21 cellular contexts compared by ENCODE assay signal in genomic region chr4:41433361-41433760, GRCh38.
A peak's percentile ranks its signal among the peaks of the same experiment; 100 is the strongest.
DNase-seq lines count a peak whose midpoint lies in the region; ATAC-seq, FAIRE-seq and TF ChIP-seq lines count a peak whose summit lies in the region.
"Had no signal": no experiment of that assay in that cellular context is flagged by ENCODE, and none has a peak within 500 bp of the region (broad histone marks: within the 10 kb centered on the region; RNA-seq: fewer than 3 reads in every experiment).

No MANE protein-coding gene starts in this region.

- no peak overlapping the region for H3T11ph ChIP-seq in H9 (ENCODE audit: low read length)

- peak overlapping the region; percentile 29; the same call in 1 of the 2 replicates for H3K4ac ChIP-seq in H9 (ENCODE audit: low read depth, low read length)

- no peak for TF ChIP-seq POLR2A in gastrocnemius medialis (IDR thresholded peaks at IDR 0.05)

- TF ChIP-seq CTCF in H9 (conservative IDR thresholded peaks at IDR 0.05), result no peak
- TF ChIP-seq CTCF in astrocyte (IDR thresholded peaks at IDR 0.05; ENCODE audit: insufficient read depth, low read depth, low read length), result no peak
- TF ChIP-seq CTCF in lower lobe of right lung (IDR thresholded peaks at IDR 0.05), result no peak
- TF ChIP-seq CTCF in gastrocnemius medialis (IDR thresholded peaks at IDR 0.05 in 4 of 5, conservative IDR thresholded peaks at IDR 0.05 in 1 of 5), result no peak

- no peak for DNase-seq in H9
- no peak for DNase-seq in astrocyte (ENCODE audit: low read depth)
- DNase-seq in lower lobe of right lung, result no peak
- no peak for DNase-seq in substantia nigra (lab: John Stamatoyannopoulos, UW)
- DNase-seq in gastrocnemius medialis, result no peak
- no peak for DNase-seq in stimulated activated CD4-positive, alpha-beta T cell treated with anti-CD3 and anti-CD28 coated beads, Interleukin-2, amount 100 ng/mL, for 24 hours
- DNase-seq in UCSD-AML1 (lab: John Stamatoyannopoulos, UW; ENCODE audit: unreplicated experiment), result no peak
- DNase-seq: activated CD4-positive, alpha-beta T cell treated with anti-CD3 and anti-CD28 coated beads, Interleukin-2, amount 10 ng/mL, durations not matched to agents 7 days and 5 days; activated effector memory CD4-positive, alpha-beta T cell treated with anti-CD3 and anti-CD28 coated beads, Interleukin-2, amount 50 U/mL, for 16 hours; CD8-positive, alpha-beta memory T cell; DND-41; heart left ventricle; kidney; NCI-H1105; NCI-H2081 treated with DMSO at 0.1 percent for 48 hours; NCI-H510A; spleen; T-helper 1 cell had no signal

- H3K23me2 ChIP-seq in H9 (ENCODE audit: insufficient read length, low read depth, low read length, poor library complexity, severe bottlenecking), result no peaks in the 10 kb centered on the region

- peaks cover 61 to 64% of the 10 kb centered on the region in 2 experiments for H3K4me1 Mint-ChIP-seq in H9
- peaks cover 42% of the 10 kb centered on the region for H3K4me1 Mint-ChIP-seq in astrocyte (ENCODE audit: low read depth, unreplicated experiment)
- H3K4me1 Mint-ChIP-seq: activated CD4-positive, alpha-beta T cell treated with anti-CD3 and anti-CD28 coated beads, Interleukin-2, amount 10 ng/mL, durations not matched to agents 7 days and 5 days; CD8-positive, alpha-beta memory T cell had no signal

- H3K36me3 ChIP-seq in astrocyte (ENCODE audit: insufficient read depth, low read length) (no peaks in the 10 kb centered on the region), lower lobe of right lung (no peaks in the 10 kb centered on the region), gastrocnemius medialis (no peaks in the 10 kb centered on the region)
- H3K36me3 ChIP-seq: cardiac muscle cell, heart left ventricle, neutrophil, spleen had no signal

- H3K4me1 ChIP-seq in H9 (ENCODE audit: insufficient read depth, low read length) (peaks cover 18% of the 10 kb centered on the region), astrocyte (ENCODE audit: insufficient read depth, low read length) (peaks cover 7% of the 10 kb centered on the region), lower lobe of right lung (peaks cover 76% of the 10 kb centered on the region), gastrocnemius medialis (peaks cover 77 to 78% of the 10 kb centered on the region in 2 donors)

- no peak overlapping the region for H3K4me3 ChIP-seq in astrocyte (ENCODE audit: insufficient read depth, low read depth, low read length)
- H3K4me3 ChIP-seq in lower lobe of right lung, result no peak overlapping the region
- no peak overlapping the region for H3K4me3 ChIP-seq in gastrocnemius medialis
- H3K4me3 ChIP-seq: cardiac muscle cell, heart left ventricle, spleen had no signal

- in situ Hi-C loops in gastrocnemius medialis (cut with MboI; ENCODE audit: low sequenced_read_pairs in 4 of 4), result no loop called here

- H3K23ac ChIP-seq in H9 (ENCODE audit: insufficient read length, low read depth, low read length), result no peak overlapping the region

- H2BK12ac ChIP-seq in H9 (ENCODE audit: insufficient read length, low read depth, low read length), result peak overlapping the region; percentile 99

- H3K9ac ChIP-seq in H9 (ENCODE audit: extremely low read depth, insufficient read length, low read length), result no peak overlapping the region
- H3K9ac ChIP-seq in astrocyte (ENCODE audit: low read length), result peak overlapping the region; percentile 2

- H3K27ac Mint-ChIP-seq in H9 (peak overlapping the region; percentile 59 to 98 (median 96); a peak in 6 of 7 replicates), astrocyte (ENCODE audit: unreplicated experiment) (peak overlapping the region; percentile 87)
- H3K27ac Mint-ChIP-seq: activated CD4-positive, alpha-beta T cell treated with anti-CD3 and anti-CD28 coated beads, Interleukin-2, amount 10 ng/mL, durations not matched to agents 7 days and 5 days; CD8-positive, alpha-beta memory T cell had no signal

- H3K36me3 Mint-ChIP-seq in H9 (ENCODE audit: insufficient read depth in 1 of 3, low read depth in 3 of 3), result peaks cover 2 to 18% (median 5%) of the 10 kb centered on the region in 3 experiments; a peak in 5 of 7 replicates
- H3K36me3 Mint-ChIP-seq in astrocyte (ENCODE audit: low read depth, unreplicated experiment), result no peaks in the 10 kb centered on the region
- H3K36me3 Mint-ChIP-seq: CD8-positive, alpha-beta memory T cell had no signal

- H3K4me2 ChIP-seq in H9 (ENCODE audit: insufficient read depth, insufficient read length, low read length) (peak overlapping the region; percentile 48), astrocyte (ENCODE audit: low read length) (peak overlapping the region; percentile 45)

- H3K9me3 Mint-ChIP-seq in H9, result peaks cover 7 to 18% of the 10 kb centered on the region in 2 experiments; a peak in 4 of 5 replicates
- H3K9me3 Mint-ChIP-seq in astrocyte (ENCODE audit: unreplicated experiment), result peaks cover 2% of the 10 kb centered on the region
- H3K9me3 Mint-ChIP-seq: activated CD4-positive, alpha-beta T cell treated with anti-CD3 and anti-CD28 coated beads, Interleukin-2, amount 10 ng/mL, durations not matched to agents 7 days and 5 days had no signal

- no peak overlapping the region for H2BK20ac ChIP-seq in H9 (ENCODE audit: low read depth, low read length, poor library complexity, severe bottlenecking)

- ATAC-seq in lower lobe of right lung (no peak), GM21381 (IDR thresholded peaks at IDR 0.05; ENCODE audit: unreplicated experiment) (no peak), gastrocnemius medialis (no peak)
- ATAC-seq: heart left ventricle had no signal

- H3K79me1 ChIP-seq in H9 (ENCODE audit: insufficient read depth, low read depth, low read length, poor library complexity, severe bottlenecking), result no peaks in the 10 kb centered on the region

- peak overlapping the region; percentile 64 for H4K8ac ChIP-seq in H9 (replicated peaks; ENCODE audit: insufficient read length, low read depth, low read length)

- H3K18ac ChIP-seq in H9 (ENCODE audit: insufficient read length, low read depth, low read length), result peak overlapping the region; percentile 94

- H3K4me3 Mint-ChIP-seq in H9 (peak overlapping the region in 1 of 2 experiments; percentile 6; a peak in 2 of 5 replicates), astrocyte (ENCODE audit: unreplicated experiment) (no peak overlapping the region)
- H3K4me3 Mint-ChIP-seq: activated CD4-positive, alpha-beta T cell treated with anti-CD3 and anti-CD28 coated beads, Interleukin-2, amount 10 ng/mL, durations not matched to agents 7 days and 5 days; CD8-positive, alpha-beta memory T cell had no signal

- H3K9me3 ChIP-seq in H9 (ENCODE audit: control insufficient read depth, low read depth, low read length) (no peaks in the 10 kb centered on the region), astrocyte (ENCODE audit: insufficient read depth, low read depth, low read length) (no peaks in the 10 kb centered on the region), lower lobe of right lung (no peaks in the 10 kb centered on the region), gastrocnemius medialis (no peaks in the 10 kb centered on the region)
- H3K9me3 ChIP-seq: neutrophil had no signal

- H3K27me3 ChIP-seq in H9 (ENCODE audit: insufficient read depth, low read length) (no peaks in the 10 kb centered on the region), astrocyte (ENCODE audit: insufficient read depth, low read length) (no peaks in the 10 kb centered on the region), lower lobe of right lung (ENCODE audit: low read depth) (no peaks in the 10 kb centered on the region), gastrocnemius medialis (no peaks in the 10 kb centered on the region)
- H3K27me3 ChIP-seq: heart left ventricle, neutrophil had no signal

- H4K5ac ChIP-seq in H9 (ENCODE audit: insufficient read length, low read depth, low read length), result peak overlapping the region; percentile 85

- H3K27ac ChIP-seq in H9 (ENCODE audit: insufficient read length, low read depth, low read length) (peak overlapping the region; percentile 72), astrocyte (ENCODE audit: low read depth, low read length) (peak overlapping the region; percentile 64), lower lobe of right lung (peak overlapping the region; percentile 42), substantia nigra (ENCODE audit: low read depth, low read length, poor library complexity, severe bottlenecking) (peak overlapping the region; percentile 31), gastrocnemius medialis (no peak overlapping the region)
- H3K27ac ChIP-seq: cardiac muscle cell, neutrophil had no signal

- intact Hi-C loops in lower lobe of right lung (cut with DNase I), result no loop called here
- intact Hi-C loops in gastrocnemius medialis (cut with DNase I; ENCODE audit: low total_unique reads), result no loop called here

- no peaks in the 10 kb centered on the region for H4K20me1 ChIP-seq in H9 (ENCODE audit: control insufficient read depth, insufficient read depth, insufficient read length)
- H4K20me1 ChIP-seq in astrocyte (ENCODE audit: insufficient read depth, low read length), result no peaks in the 10 kb centered on the region

- H3K79me2 ChIP-seq in H9 (ENCODE audit: insufficient read depth, low read length) (no peaks in the 10 kb centered on the region), astrocyte (ENCODE audit: insufficient read depth, low read length) (no peaks in the 10 kb centered on the region)

- peak overlapping the region; percentile 90 for H2BK120ac ChIP-seq in H9 (ENCODE audit: low read depth, low read length, poor library complexity, severe bottlenecking)

- H2BK5ac ChIP-seq in H9 (ENCODE audit: insufficient read length, low read length), result peak overlapping the region; percentile 88

- H2BK15ac ChIP-seq in H9 (ENCODE audit: low read depth, low read length), result no peak overlapping the region

- no CpG with 5 or more reads among the region's 3 CpGs for WGBS in H9 (ENCODE audit: extremely low coverage, insufficient read length, low lambda C conversion rate)

- no peak overlapping the region for H2AFZ ChIP-seq in H9 (ENCODE audit: low read length)
- no peak overlapping the region for H2AFZ ChIP-seq in astrocyte (ENCODE audit: low read depth, low read length)

- no peak overlapping the region for H3K56ac ChIP-seq in H9 (ENCODE audit: insufficient read length, low read depth, low read length)

- H3K14ac ChIP-seq in H9 (ENCODE audit: insufficient read depth, low read length), result peak overlapping the region; percentile 67; the same call in 1 of the 2 replicates

- peak overlapping the region; percentile 95 for H4K91ac ChIP-seq in H9 (ENCODE audit: insufficient read length, low read depth, low read length)

- H2AK5ac ChIP-seq in H9 (ENCODE audit: insufficient read length, low read length), result peak overlapping the region; percentile 93

- FAIRE-seq in astrocyte (lab: Jason Lieb, UNC), result no peak
- FAIRE-seq: kidney had no signal

- H3K27me3 Mint-ChIP-seq in H9 (ENCODE audit: low read depth), result peaks cover 5% of the 10 kb centered on the region
- H3K27me3 Mint-ChIP-seq in astrocyte (ENCODE audit: low read depth, unreplicated experiment), result no peaks in the 10 kb centered on the region
- H3K27me3 Mint-ChIP-seq: activated CD4-positive, alpha-beta T cell treated with anti-CD3 and anti-CD28 coated beads, Interleukin-2, amount 10 ng/mL, durations not matched to agents 7 days and 5 days; CD8-positive, alpha-beta memory T cell had no signal

Comparison
In these comparisons a context has a peak if more than half of its experiments do, and no peak if none do; other contexts are left out.
1. H3K27ac ChIP-seq: peak in H9 (single experiment), astrocyte (single experiment), lower lobe of right lung (single experiment) and substantia nigra (single experiment); none in gastrocnemius medialis (0 of 4).